In genomic region chr2:238929242-238930081, GRCh38 we compare ENCODE assay signal across 11 cellular contexts.
DNase-seq lines count a peak whose midpoint lies in the region; ATAC-seq and TF ChIP-seq lines count a peak whose summit lies in the region.
"Had no signal": no experiment of that assay in that cellular context is flagged by ENCODE, and none has a peak within 500 bp of the region (broad histone marks: within the 10 kb centered on the region; RNA-seq: fewer than 3 reads in every experiment).

No MANE protein-coding gene starts in this region.

- H3K9me3 ChIP-seq in breast epithelium = no peaks in the 10 kb centered on the region
- no peaks in the 10 kb centered on the region for H3K9me3 ChIP-seq in mammary epithelial cell (replicated peaks; ENCODE audit: insufficient read depth, low read length)
- no peaks in the 10 kb centered on the region for H3K9me3 ChIP-seq in osteoblast (ENCODE audit: low read depth, low read length)
- no peaks in the 10 kb centered on the region for H3K9me3 ChIP-seq in aorta (ENCODE audit: control insufficient read depth, low read length)

- no peak for TF ChIP-seq POLR2A in breast epithelium (IDR thresholded peaks at IDR 0.05)

- no peak overlapping the region for H3K4me2 ChIP-seq in mammary epithelial cell (ENCODE audit: insufficient read depth, low read depth, low read length)
- peak overlapping the region; percentile 61 for H3K4me2 ChIP-seq in osteoblast (ENCODE audit: insufficient read depth, low read length)

- no peaks in the 10 kb centered on the region for H3K36me3 ChIP-seq in breast epithelium
- no peaks in the 10 kb centered on the region for H3K36me3 ChIP-seq in mammary epithelial cell (ENCODE audit: insufficient read depth, low read length)
- no peaks in the 10 kb centered on the region for H3K36me3 ChIP-seq in osteoblast (ENCODE audit: insufficient read depth, low read length)
- H3K36me3 ChIP-seq in aorta (ENCODE audit: control insufficient read depth in 1 of 2, insufficient read depth in 2 of 2, low read length in 1 of 2) = no peaks in the 10 kb centered on the region

- intact Hi-C loops in breast epithelium (cut with DNase I; ENCODE audit: low total_unique reads) (no loop called here), mammary epithelial cell (cut with micrococcal nuclease) (no loop called here), aorta (cut with DNase I) (no loop called here)

- no peaks in the 10 kb centered on the region for H3K4me1 ChIP-seq in breast epithelium
- H3K4me1 ChIP-seq in mammary epithelial cell (ENCODE audit: insufficient read depth, low read length) = no peaks in the 10 kb centered on the region
- peaks cover 12% of the 10 kb centered on the region for H3K4me1 ChIP-seq in osteoblast (ENCODE audit: insufficient read depth, low read length)
- H3K4me1 ChIP-seq in aorta (ENCODE audit: control insufficient read depth in 1 of 2, insufficient read depth in 2 of 2, low read length in 2 of 2) = no peaks in the 10 kb centered on the region

- H3K9me3 Mint-ChIP-seq in stimulated activated memory B cell treated with anti-CD40 and anti-IgM and Interleukin-4, amounts not matched to agents 10 μg/mL and 1 μg/mL and 100 μg/mL, for 72 hours = peaks cover 3% of the 10 kb centered on the region
- H3K9me3 Mint-ChIP-seq: activated T-helper 1 cell treated with anti-CD3 and anti-CD28 coated beads, Interleukin-12 subunit alpha, Interleukin-12 subunit beta, Interleukin-2, Interleukin-4 antibody, amounts not matched to agents 30 ng/mL and 10 ng/mL and 1 ng/mL, durations not matched to agents 14 hours and 24 hours and 36 hours had no signal

- no peak overlapping the region for H3K4me3 Mint-ChIP-seq in stimulated activated memory B cell treated with anti-CD40 and anti-IgM and Interleukin-4, amounts not matched to agents 10 μg/mL and 1 μg/mL and 100 μg/mL, for 72 hours
- H3K4me3 Mint-ChIP-seq: activated T-helper 1 cell treated with anti-CD3 and anti-CD28 coated beads, Interleukin-12 subunit alpha, Interleukin-12 subunit beta, Interleukin-2, Interleukin-4 antibody, amounts not matched to agents 30 ng/mL and 10 ng/mL and 1 ng/mL, durations not matched to agents 14 hours and 24 hours and 36 hours had no signal

- H3K27me3 ChIP-seq in breast epithelium = no peaks in the 10 kb centered on the region
- peaks cover 2% of the 10 kb centered on the region for H3K27me3 ChIP-seq in mammary epithelial cell (ENCODE audit: insufficient read depth, low read length)
- peaks cover 3% of the 10 kb centered on the region for H3K27me3 ChIP-seq in osteoblast (ENCODE audit: insufficient read depth, low read length)
- H3K27me3 ChIP-seq in aorta (ENCODE audit: control insufficient read depth in 1 of 2, insufficient read depth in 2 of 2, low read length in 1 of 2) = no peaks in the 10 kb centered on the region

- H3K79me2 ChIP-seq in mammary epithelial cell (ENCODE audit: insufficient read depth, low read length) (no peaks in the 10 kb centered on the region), osteoblast (ENCODE audit: insufficient read depth, low read length) (no peaks in the 10 kb centered on the region)

- H3K27me3 Mint-ChIP-seq in stimulated activated memory B cell treated with anti-CD40 and anti-IgM and Interleukin-4, amounts not matched to agents 10 μg/mL and 1 μg/mL and 100 μg/mL, for 72 hours = peaks cover 61% of the 10 kb centered on the region

- H3K27ac ChIP-seq in breast epithelium (peak overlapping the region; percentile 33 to 85), mammary epithelial cell (ENCODE audit: insufficient read depth, low read depth, low read length) (no peak overlapping the region), osteoblast (ENCODE audit: low read depth, low read length) (peak overlapping the region; percentile 55), aorta (ENCODE audit: low read depth in 1 of 2, low read length in 2 of 2) (no peak overlapping the region)

- in situ Hi-C loops in mammary epithelial cell (cut with MboI; ENCODE audit: low sequenced_read_pairs in 2 of 2) = no loop called here

- peak in 1 of 2 donors; percentile 46 for DNase-seq in breast epithelium (ENCODE audit: low spot score in 2 of 2)
- DNase-seq in mammary epithelial cell = no peak
- DNase-seq in globus pallidus (ENCODE audit: low spot score) = peak; percentile 57
- peak; percentile 97 for DNase-seq in osteoblast (ENCODE audit: insufficient read length, low spot score, missing footprints)
- peak; percentile 73 to 81 for DNase-seq in aorta
- DNase-seq in EL = no peak
- no peak for DNase-seq in NK-92 (lab: John Stamatoyannopoulos, UW; ENCODE audit: unreplicated experiment)
- DNase-seq: T1000 had no signal

- dilution Hi-C loops in mammary epithelial cell (cut with HindIII; ENCODE audit: low sequenced_read_pairs) = no loop called here

- CTCF ChIA-PET in mammary epithelial cell (lab: Charles Lee; ENCODE audit: low non-redundant PET) = no interaction called here

- H3K9ac ChIP-seq in mammary epithelial cell (ENCODE audit: insufficient read depth, low read length) = no peak overlapping the region

- TF ChIP-seq CTCF in breast epithelium (IDR thresholded peaks at IDR 0.05) (no peak), mammary epithelial cell (conservative IDR thresholded peaks at IDR 0.05 in 1 of 2, IDR thresholded peaks at IDR 0.05 in 1 of 2; ENCODE audit: extremely low read depth in 1 of 2, insufficient read depth in 1 of 2, low read depth in 1 of 2, low read length in 2 of 2) (no peak), osteoblast (IDR thresholded peaks at IDR 0.05; ENCODE audit: extremely low read depth, low read depth, low read length) (no peak)

- no peak overlapping the region for H3K27ac Mint-ChIP-seq in stimulated activated memory B cell treated with anti-CD40 and anti-IgM and Interleukin-4, amounts not matched to agents 10 μg/mL and 1 μg/mL and 100 μg/mL, for 72 hours
- H3K27ac Mint-ChIP-seq: activated T-helper 1 cell treated with anti-CD3 and anti-CD28 coated beads, Interleukin-12 subunit alpha, Interleukin-12 subunit beta, Interleukin-2, Interleukin-4 antibody, amounts not matched to agents 30 ng/mL and 10 ng/mL and 1 ng/mL, durations not matched to agents 14 hours and 24 hours and 36 hours; progenitor cell of endocrine pancreas had no signal

- H3K36me3 Mint-ChIP-seq in stimulated activated memory B cell treated with anti-CD40 and anti-IgM and Interleukin-4, amounts not matched to agents 10 μg/mL and 1 μg/mL and 100 μg/mL, for 72 hours = no peaks in the 10 kb centered on the region

- H3K4me3 ChIP-seq in breast epithelium (no peak overlapping the region), mammary epithelial cell (replicated peaks in 1 of 3; ENCODE audit: insufficient read depth in 1 of 3, low read depth in 2 of 3, low read length in 3 of 3) (no peak overlapping the region), osteoblast (ENCODE audit: insufficient read depth, low read length) (peak overlapping the region; percentile 35), aorta (ENCODE audit: low read length in 2 of 2) (no peak overlapping the region)

- BruUV-seq in mammary epithelial cell (replicated peaks; lab: Mats Ljungman, UMichigan) = no TSS peak

- H4K20me1 ChIP-seq in mammary epithelial cell (ENCODE audit: insufficient read depth, low read length) = no peaks in the 10 kb centered on the region
- H4K20me1 ChIP-seq in osteoblast (ENCODE audit: insufficient read depth, low read length) = no peaks in the 10 kb centered on the region

- H2AFZ ChIP-seq in mammary epithelial cell (ENCODE audit: low read depth, low read length) = no peak overlapping the region
- H2AFZ ChIP-seq in osteoblast (ENCODE audit: low read length) = peak overlapping the region; percentile 68

- no peaks in the 10 kb centered on the region for H3K4me1 Mint-ChIP-seq in stimulated activated memory B cell treated with anti-CD40 and anti-IgM and Interleukin-4, amounts not matched to agents 10 μg/mL and 1 μg/mL and 100 μg/mL, for 72 hours

- ATAC-seq in aorta (ENCODE audit: low FRiP score) = peak; percentile 66
- ATAC-seq in stimulated activated memory B cell treated with anti-CD40 and anti-IgM and Interleukin-4, amounts not matched to agents 10 μg/mL and 1 μg/mL and 100 μg/mL, for 72 hours = no peak

- WGBS in mammary epithelial cell (ENCODE audit: low coverage, missing lambda C conversion rate) = 39% methylated on average over 10 of the region's 12 CpGs
- WGBS in aorta, 2 donors = 38% methylated on average over 12 of the region's 12 CpGs

Comparison
In these comparisons a context has a peak if more than half of its experiments do, and no peak if none do; other contexts are left out.
1. H3K27ac ChIP-seq: peak in breast epithelium (2 of 2) and osteoblast (single experiment); none in mammary epithelial cell (single experiment) and aorta (0 of 2).
2. DNase-seq: peak in globus pallidus (single experiment), osteoblast (single experiment) and aorta (2 of 2); none in mammary epithelial cell (single experiment), EL (single experiment) and NK-92 (single experiment).